In genomic region chr1:35202048-35202719, GRCh38 we compare ENCODE assay signal across 8 cellular contexts. TPM values are rescaled to one million over a fixed set of nuclear protein-coding genes. Genes with fewer than 3 reads are reported as not detected.
A peak's percentile ranks its signal among the peaks of the same experiment; 100 is the strongest.
DNase-seq lines count a peak whose midpoint lies in the region; ATAC-seq, FAIRE-seq and TF ChIP-seq lines count a peak whose summit lies in the region.

No MANE protein-coding gene starts in this region.

- peak; percentile 96 for FAIRE-seq in GM19239 (lab: Jason Lieb, UNC)

- H3K27me3 Mint-ChIP-seq in activated T-cell treated with anti-CD3 and anti-CD28 coated beads, Interleukin-2, amount 50 U/mL, for 24 hours = peaks cover 3% of the 10 kb centered on the region
- H3K27me3 Mint-ChIP-seq in natural killer cell treated with Interleukin-12 subunit alpha and Interleukin-12 subunit beta and Interleukin-15 and Interleukin-18, amount 100 ng/mL, for 72 hours = peaks cover 0 to 3% of the 10 kb centered on the region in 2 donors

- H3K9me3 ChIP-seq in KOPT-K1 (ENCODE audit: insufficient read depth, low read length, poor library complexity, severe bottlenecking) (no peaks in the 10 kb centered on the region), fibroblast of lung (ENCODE audit: control insufficient read depth, insufficient read depth, low read depth, low read length) (no peaks in the 10 kb centered on the region)

- H3K9me3 Mint-ChIP-seq in activated T-cell treated with anti-CD3 and anti-CD28 coated beads, Interleukin-2, amount 50 U/mL, for 24 hours = no peaks in the 10 kb centered on the region
- no peaks in the 10 kb centered on the region for H3K9me3 Mint-ChIP-seq in natural killer cell treated with Interleukin-12 subunit alpha and Interleukin-12 subunit beta and Interleukin-15 and Interleukin-18, amount 100 ng/mL, for 72 hours

- H3K4me1 ChIP-seq in fibroblast of lung (ENCODE audit: control insufficient read depth, extremely low read depth, insufficient read depth, low read length) = no peaks in the 10 kb centered on the region

- no peaks in the 10 kb centered on the region for H3K36me3 Mint-ChIP-seq in activated T-cell treated with anti-CD3 and anti-CD28 coated beads, Interleukin-2, amount 50 U/mL, for 24 hours (ENCODE audit: low read depth)
- H3K36me3 Mint-ChIP-seq in natural killer cell treated with Interleukin-12 subunit alpha and Interleukin-12 subunit beta and Interleukin-15 and Interleukin-18, amount 100 ng/mL, for 72 hours = no peaks in the 10 kb centered on the region

- H3K27ac Mint-ChIP-seq in activated T-cell treated with anti-CD3 and anti-CD28 coated beads, Interleukin-2, amount 50 U/mL, for 24 hours = no peak overlapping the region
- peak overlapping the region in 1 of 2 donors; percentile 56 for H3K27ac Mint-ChIP-seq in natural killer cell treated with Interleukin-12 subunit alpha and Interleukin-12 subunit beta and Interleukin-15 and Interleukin-18, amount 100 ng/mL, for 72 hours

- DNase-seq in AG09319 (ENCODE audit: extremely low read depth, low read depth) (peak; percentile 56), GM19239 (ENCODE audit: insufficient read length, low spot score) (peak; percentile 67), OCI-M1 (lab: John Stamatoyannopoulos, UW) (peak; percentile 91), fibroblast of lung (ENCODE audit: low read depth in 2 of 2) (peak; percentile 76 to 86)
- DNase-seq in activated T-cell treated with anti-CD3 and anti-CD28 coated beads, Interleukin-2, amount 50 U/mL, for 24 hours = peak; percentile 60
- peak; percentile 81 for DNase-seq in natural killer cell treated with Interleukin-12 subunit alpha and Interleukin-12 subunit beta and Interleukin-15 and Interleukin-18, amount 100 ng/mL, for 72 hours (ENCODE audit: low spot score)
- peak; percentile 63 for DNase-seq in stimulated activated naive CD8-positive, alpha-beta T cell treated with anti-CD3 and anti-CD28 coated beads, Interleukin-15, Interleukin-2, amounts not matched to agents 100 U/mL and 50 U/mL, for 24 hours

- H2AFZ ChIP-seq in fibroblast of lung (ENCODE audit: low read length) = peak overlapping the region; percentile 83

- H3K36me3 ChIP-seq in KOPT-K1 (ENCODE audit: insufficient read depth, low read length) (no peaks in the 10 kb centered on the region), fibroblast of lung (ENCODE audit: control insufficient read depth, insufficient read depth, low read length) (no peaks in the 10 kb centered on the region)

- peak overlapping the region; percentile 48 for H3K27ac ChIP-seq in KOPT-K1 (ENCODE audit: low read depth, low read length, poor library complexity, severe bottlenecking)
- H3K27ac ChIP-seq in fibroblast of lung (ENCODE audit: insufficient read depth, low read length) = no peak overlapping the region

- H3K27me3 ChIP-seq in fibroblast of lung (ENCODE audit: control insufficient read depth, insufficient read depth, low read length) = no peaks in the 10 kb centered on the region

- peak; percentile 98 for TF ChIP-seq CTCF in AG09319 (IDR thresholded peaks at IDR 0.05; ENCODE audit: low read depth, low read length)
- peak; percentile 93 to 96 for TF ChIP-seq CTCF in fibroblast of lung (conservative IDR thresholded peaks at IDR 0.05 in 1 of 2, IDR thresholded peaks at IDR 0.05 in 1 of 2; ENCODE audit: low read depth in 1 of 2, low read length in 2 of 2)

- no peaks in the 10 kb centered on the region for H4K20me1 ChIP-seq in fibroblast of lung (ENCODE audit: control insufficient read depth, extremely low read depth, insufficient read depth, low read length)

- peak overlapping the region in 1 of 4 experiments; percentile 43 for H3K4me3 ChIP-seq in fibroblast of lung (replicated peaks in 1 of 4; ENCODE audit: control extremely low read depth in 1 of 4, insufficient read depth in 1 of 4, low read depth in 3 of 4, low read length in 4 of 4)

- no peak overlapping the region for H3K9ac ChIP-seq in fibroblast of lung (ENCODE audit: insufficient read depth, low read length)

- H3K4me1 Mint-ChIP-seq in activated T-cell treated with anti-CD3 and anti-CD28 coated beads, Interleukin-2, amount 50 U/mL, for 24 hours (ENCODE audit: low read depth) = peaks cover 8% of the 10 kb centered on the region
- H3K4me1 Mint-ChIP-seq in natural killer cell treated with Interleukin-12 subunit alpha and Interleukin-12 subunit beta and Interleukin-15 and Interleukin-18, amount 100 ng/mL, for 72 hours (ENCODE audit: low read depth in 2 of 2) = peaks cover 5 to 8% of the 10 kb centered on the region in 2 donors

- H3K79me2 ChIP-seq in fibroblast of lung (ENCODE audit: control insufficient read depth, insufficient read depth, low read length) = no peaks in the 10 kb centered on the region

- peak; percentile 90 to 93 for ATAC-seq in natural killer cell treated with Interleukin-12 subunit alpha and Interleukin-12 subunit beta and Interleukin-15 and Interleukin-18, amount 100 ng/mL, for 72 hours
- ATAC-seq in stimulated activated naive CD8-positive, alpha-beta T cell treated with anti-CD3 and anti-CD28 coated beads, Interleukin-15, Interleukin-2, amounts not matched to agents 100 U/mL and 50 U/mL, for 24 hours = peak; percentile 96

- H3K4me3 Mint-ChIP-seq in activated T-cell treated with anti-CD3 and anti-CD28 coated beads, Interleukin-2, amount 50 U/mL, for 24 hours = no peak overlapping the region
- peak overlapping the region; percentile 22 for H3K4me3 Mint-ChIP-seq in natural killer cell treated with Interleukin-12 subunit alpha and Interleukin-12 subunit beta and Interleukin-15 and Interleukin-18, amount 100 ng/mL, for 72 hours

- no peak overlapping the region for H3K4me2 ChIP-seq in fibroblast of lung (ENCODE audit: extremely low read depth, insufficient read depth, low read length)

RNA-seq across cellular contexts. Expression of gene SFPQ, which starts 9.2 kb away (rescaled TPM):
- 138 and 146 TPM in 2 replicates for total RNA-seq in fibroblast of lung
- polyA plus RNA-seq in fibroblast of lung = 123 and 168 TPM in 2 replicates
- polyA plus RNA-seq in fibroblast of lung (2012) = 175 and 228 TPM in 2 replicates
- 9.9 and 11.0 TPM in 2 replicates for polyA minus RNA-seq in fibroblast of lung (ENCODE audit: low replicate concordance)
- total RNA-seq in natural killer cell treated with Interleukin-12 subunit alpha and Interleukin-12 subunit beta and Interleukin-15 and Interleukin-18, amount 100 ng/mL, for 72 hours = 100 to 1,000 TPM; 334 to 364 TPM
